In the genomic region with DNA sequence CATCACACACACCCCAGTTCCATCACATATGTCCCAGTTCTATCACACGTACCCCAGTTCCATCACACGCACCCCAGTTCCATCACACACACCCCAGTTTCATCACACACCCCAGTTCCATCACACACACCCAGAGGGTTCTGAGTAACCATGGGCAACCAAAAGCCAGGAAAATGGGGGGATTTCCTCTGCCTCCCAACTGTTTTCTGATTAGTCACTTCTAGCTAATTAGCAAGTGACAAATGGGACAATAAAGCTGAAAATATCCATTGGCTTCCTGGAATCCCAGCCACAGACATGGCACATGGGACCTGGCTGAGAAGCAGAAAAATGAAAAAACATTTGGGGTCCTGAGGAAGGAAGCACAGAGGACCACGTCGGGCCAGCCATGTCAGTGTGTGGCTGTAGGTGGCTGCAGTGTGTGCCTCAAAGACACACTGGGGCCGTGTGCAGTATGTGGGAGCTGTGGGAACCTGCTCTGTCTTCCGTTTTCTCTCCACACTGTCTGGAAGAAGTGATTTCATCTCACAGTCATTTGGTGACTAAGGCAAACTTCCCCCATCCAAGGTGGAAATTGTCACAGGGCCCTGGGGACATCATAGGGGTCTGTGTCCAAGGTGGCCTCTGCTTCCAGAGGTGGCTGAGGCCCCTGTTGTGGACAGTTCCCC, we compare ENCODE assay signal across 9 cellular contexts.
DNase-seq lines count a peak whose midpoint lies in the region; ATAC-seq, FAIRE-seq and TF ChIP-seq lines count a peak whose summit lies in the region.
"Had no signal": no experiment of that assay in that cellular context is flagged by ENCODE, and none has a peak within 500 bp of the region (broad histone marks: within the 10 kb centered on the region; RNA-seq: fewer than 3 reads in every experiment).

No MANE protein-coding gene starts in this region.

- no peaks in the 10 kb centered on the region for H3K4me1 ChIP-seq in endodermal cell (ENCODE audit: control insufficient read depth, insufficient read depth, low read length)

- H3K9ac ChIP-seq in endodermal cell (ENCODE audit: extremely low read depth, low read length, poor library complexity, severe bottlenecking), result no peak overlapping the region

- H3K4me3 Mint-ChIP-seq in activated CD4-positive, alpha-beta T cell treated with anti-CD3 and anti-CD28 coated beads, Interleukin-2, amount 10 ng/mL, durations not matched to agents 24 days and 14 days, result peak overlapping the region; percentile 10
- H3K4me3 Mint-ChIP-seq in endodermal cell, result no peak overlapping the region

- TF ChIP-seq CTCF in endodermal cell (conservative IDR thresholded peaks at IDR 0.05), result no peak

- no peak for ATAC-seq in GM21737 (IDR thresholded peaks at IDR 0.05; ENCODE audit: unreplicated experiment)

- no peaks in the 10 kb centered on the region for H3K9me3 Mint-ChIP-seq in activated CD4-positive, alpha-beta T cell treated with anti-CD3 and anti-CD28 coated beads, Interleukin-2, amount 10 ng/mL, durations not matched to agents 24 days and 14 days
- no peaks in the 10 kb centered on the region for H3K9me3 Mint-ChIP-seq in endodermal cell

- FAIRE-seq in RCC 7860 (lab: Jason Lieb, UNC), result peak; percentile 68

- H3K4me3 ChIP-seq in endodermal cell (ENCODE audit: low read length) (no peak overlapping the region), skin epidermis (no peak overlapping the region)

- H3K9me3 ChIP-seq in endodermal cell (ENCODE audit: control insufficient read depth, low read length), result no peaks in the 10 kb centered on the region

- no peaks in the 10 kb centered on the region for H3K27me3 Mint-ChIP-seq in activated CD4-positive, alpha-beta T cell treated with anti-CD3 and anti-CD28 coated beads, Interleukin-2, amount 10 ng/mL, durations not matched to agents 24 days and 14 days
- H3K27me3 Mint-ChIP-seq in endodermal cell (ENCODE audit: insufficient read depth), result no peaks in the 10 kb centered on the region

- intact Hi-C loops in activated CD4-positive, alpha-beta T cell treated with anti-CD3 and anti-CD28 coated beads, Interleukin-2, amount 10 ng/mL, durations not matched to agents 24 days and 14 days (cut with micrococcal nuclease), result no loop called here

- H3K27ac ChIP-seq in endodermal cell (ENCODE audit: low read depth, low read length) (no peak overlapping the region), skin epidermis (peak overlapping the region in 13 of 21 experiments; percentile 2 to 79 (median 63))

- H3K36me3 Mint-ChIP-seq in activated CD4-positive, alpha-beta T cell treated with anti-CD3 and anti-CD28 coated beads, Interleukin-2, amount 10 ng/mL, durations not matched to agents 24 days and 14 days (ENCODE audit: low read depth), result peaks cover 2% of the 10 kb centered on the region
- H3K36me3 Mint-ChIP-seq in endodermal cell (ENCODE audit: low read depth), result no peaks in the 10 kb centered on the region

- WGBS in endodermal cell (ENCODE audit: insufficient coverage in 1 of 2, insufficient read length in 1 of 2), 2 experiments, result 89% methylated on average over 6 of the region's 6 CpGs; no CpG with 5 or more reads in 1 of the 2 experiments

- H3K4me1 Mint-ChIP-seq in activated CD4-positive, alpha-beta T cell treated with anti-CD3 and anti-CD28 coated beads, Interleukin-2, amount 10 ng/mL, durations not matched to agents 24 days and 14 days, result peaks cover 24% of the 10 kb centered on the region
- peaks cover 27% of the 10 kb centered on the region for H3K4me1 Mint-ChIP-seq in endodermal cell

- DNase-seq in activated CD4-positive, alpha-beta T cell treated with anti-CD3 and anti-CD28 coated beads, Interleukin-2, amount 10 ng/mL, durations not matched to agents 24 days and 14 days, result peak; percentile 58
- no peak for DNase-seq in activated CD4-positive, alpha-beta T cell treated with anti-CD3 and anti-CD28 coated beads, Interleukin-2, amount 50 U/mL, for 4 hours
- DNase-seq in RCC 7860 (ENCODE audit: low spot score) (peak; percentile 91), endodermal cell (no peak), foreskin melanocyte (no peak), NCI-H748 (lab: John Stamatoyannopoulos, UW; ENCODE audit: unreplicated experiment) (no peak)
- DNase-seq: cerebellar nuclear complex had no signal

- H3K27me3 ChIP-seq in endodermal cell (ENCODE audit: control insufficient read depth, insufficient read depth, low read length, poor library complexity, severe bottlenecking), result no peaks in the 10 kb centered on the region

- H3K36me3 ChIP-seq in endodermal cell (ENCODE audit: control insufficient read depth, insufficient read depth, low read length), result no peaks in the 10 kb centered on the region

- peak overlapping the region; percentile 81 for H3K27ac Mint-ChIP-seq in activated CD4-positive, alpha-beta T cell treated with anti-CD3 and anti-CD28 coated beads, Interleukin-2, amount 10 ng/mL, durations not matched to agents 24 days and 14 days
- peak overlapping the region; percentile 65 for H3K27ac Mint-ChIP-seq in endodermal cell

Comparison
In these comparisons a context has a peak if more than half of its experiments do, and no peak if none do; other contexts are left out.
1. DNase-seq: peak in activated CD4-positive, alpha-beta T cell treated with anti-CD3 and anti-CD28 coated beads, Interleukin-2, amount 10 ng/mL, durations not matched to agents 24 days and 14 days (single experiment) and RCC 7860 (single experiment); none in activated CD4-positive, alpha-beta T cell treated with anti-CD3 and anti-CD28 coated beads, Interleukin-2, amount 50 U/mL, for 4 hours (0 of 2), endodermal cell (single experiment), foreskin melanocyte (single experiment) and NCI-H748 (single experiment).